ENCODE assay signal across 8 cellular contexts in the genomic region with DNA sequence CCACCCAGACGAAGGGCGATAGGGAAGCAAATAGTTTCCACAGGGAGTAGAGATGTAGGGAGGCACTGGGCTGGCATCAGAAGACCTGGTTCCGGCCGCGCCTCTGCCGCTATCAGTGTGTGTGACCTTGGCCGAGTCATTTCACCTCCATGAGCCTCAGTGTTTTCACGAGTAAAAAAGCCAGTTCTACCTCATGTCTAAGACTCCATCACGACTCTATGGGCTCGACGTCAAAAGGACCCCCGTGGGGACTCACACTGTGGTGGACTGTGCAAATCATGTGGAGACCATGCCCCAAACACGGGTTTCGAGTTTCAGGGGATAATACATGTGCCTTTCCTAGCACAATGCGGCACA. TPM values are rescaled to one million over a fixed set of nuclear protein-coding genes. Genes with fewer than 3 reads are reported as not detected.
DNase-seq lines count a peak whose midpoint lies in the region; ATAC-seq and TF ChIP-seq lines count a peak whose summit lies in the region.

No MANE protein-coding gene starts in this region.

- H3K27ac Mint-ChIP-seq in T-helper 17 cell, result no peak overlapping the region

- in situ Hi-C loops in GM13977 (cut with MboI; ENCODE audit: low pct_unique_long_range_greater_than_20kb, low sequenced_read_pairs, unreplicated experiment), result no loop called here

- no peaks in the 10 kb centered on the region for H3K9me3 ChIP-seq in T-helper 17 cell (ENCODE audit: control insufficient read depth, low read length, poor library complexity, severe bottlenecking)

- H3K36me3 Mint-ChIP-seq in T-helper 17 cell (ENCODE audit: low read depth), result no peaks in the 10 kb centered on the region

- DNase-seq in GM13977 (ENCODE audit: low spot score) (peak; percentile 6), T-helper 17 cell (no peak), foreskin fibroblast (no peak), retinal pigment epithelial cell (ENCODE audit: low read depth) (no peak), hippocampal formation (lab: John Stamatoyannopoulos, UW) (no peak), DMS79 treated with DMSO at 0.1 percent for 48 hours (lab: John Stamatoyannopoulos, UW) (no peak), NCI-H1417 treated with DMSO at 0.1 percent for 48 hours (lab: John Stamatoyannopoulos, UW) (no peak), NCI-H2227 (lab: John Stamatoyannopoulos, UW; ENCODE audit: unreplicated experiment) (no peak)

- no peak for TF ChIP-seq CTCF in GM13977 (IDR thresholded peaks at IDR 0.05; ENCODE audit: extremely low read depth, insufficient read depth, missing control alignments)
- TF ChIP-seq CTCF in foreskin fibroblast (IDR thresholded peaks at IDR 0.05; ENCODE audit: low read depth, low read length), result no peak
- TF ChIP-seq CTCF in retinal pigment epithelial cell (conservative IDR thresholded peaks at IDR 0.05; ENCODE audit: low read depth, low read length), result no peak

- H3K4me1 Mint-ChIP-seq in T-helper 17 cell, result peaks cover 13% of the 10 kb centered on the region

- H3K27me3 Mint-ChIP-seq in T-helper 17 cell, result no peaks in the 10 kb centered on the region

- H3K4me3 Mint-ChIP-seq in T-helper 17 cell, result peak overlapping the region; percentile 88

- H3K4me3 ChIP-seq in foreskin fibroblast (ENCODE audit: low read depth in 1 of 2, low read length in 2 of 2), result peak overlapping the region; percentile 80 to 84
- peak overlapping the region; percentile 78 for H3K4me3 ChIP-seq in retinal pigment epithelial cell (ENCODE audit: low read length)

- no peak for ATAC-seq in T-helper 17 cell

RNA-seq across cellular contexts. Expression of a gene that starts 0.6 kb away (rescaled TPM):
- 10 to 100 TPM; 19.5 to 29.5 TPM for total RNA-seq in T-helper 17 cell
